In the genomic region with DNA sequence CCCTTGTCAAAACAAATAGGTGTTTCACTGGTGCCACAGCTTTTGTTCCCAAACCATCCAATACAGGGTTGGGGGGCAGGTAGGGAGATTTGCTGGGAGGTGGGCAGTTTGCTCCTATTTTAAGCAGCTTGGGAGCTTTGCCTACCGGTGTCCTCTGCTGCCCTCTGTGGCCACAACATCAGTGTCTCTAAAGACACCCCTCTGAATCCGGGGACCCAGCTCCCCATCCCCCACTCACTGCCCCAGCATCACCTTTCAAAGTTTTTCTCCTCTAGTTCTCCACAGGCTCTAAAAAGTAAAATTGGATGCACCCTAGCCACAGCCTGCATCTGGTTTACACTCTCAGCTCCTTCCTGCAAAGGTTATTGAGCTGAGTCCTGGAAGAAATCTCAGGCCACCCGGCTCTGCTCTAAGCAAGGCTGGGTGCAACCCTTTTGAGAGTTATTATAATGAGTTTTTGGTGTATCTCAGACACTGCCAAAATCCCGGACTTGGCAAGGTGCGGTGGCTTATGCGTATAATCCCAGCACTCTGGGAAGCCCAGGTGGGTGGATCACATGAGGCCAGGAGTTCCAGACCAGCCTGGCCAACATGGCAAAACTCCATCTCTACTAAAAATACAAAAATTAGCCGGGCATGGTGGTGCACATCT, we compare ENCODE assay signal across 9 cellular contexts. TPM values are rescaled to one million over a fixed set of nuclear protein-coding genes. Genes with fewer than 3 reads are reported as not detected.
DNase-seq lines count a peak whose midpoint lies in the region; ATAC-seq, FAIRE-seq and TF ChIP-seq lines count a peak whose summit lies in the region.
"Had no signal": no experiment of that assay in that cellular context is flagged by ENCODE, and none has a peak within 500 bp of the region (broad histone marks: within the 10 kb centered on the region; RNA-seq: fewer than 3 reads in every experiment).

No MANE protein-coding gene starts in this region.

- no peak overlapping the region for H3K18ac ChIP-seq in trophoblast cell (ENCODE audit: low read length)

- H3K4me3 ChIP-seq in SK-N-SH (ENCODE audit: low read depth in 2 of 2, low read length in 1 of 2) (no peak overlapping the region), bronchial epithelial cell (ENCODE audit: low read depth, low read length) (no peak overlapping the region), trophoblast cell (ENCODE audit: low read depth, low read length) (no peak overlapping the region)

- TF ChIP-seq EP300 in SK-N-SH (IDR thresholded peaks at IDR 0.05; ENCODE audit: borderline replicate concordance in 1 of 2, low read depth in 1 of 2, low read length in 1 of 2) = no peak

- H3K23ac ChIP-seq in trophoblast cell (ENCODE audit: low read length) = no peak overlapping the region

- H3K14ac ChIP-seq in trophoblast cell (ENCODE audit: low read length) = no peak overlapping the region

- no peak overlapping the region for H3K4me2 ChIP-seq in SK-N-SH
- H3K4me2 ChIP-seq in trophoblast cell (ENCODE audit: low read length) = no peak overlapping the region

- no peak overlapping the region for H2BK120ac ChIP-seq in trophoblast cell (ENCODE audit: insufficient read depth, low read length, poor library complexity)

- H3K27me3 ChIP-seq in SK-N-SH (ENCODE audit: insufficient read depth) (no peaks in the 10 kb centered on the region), bronchial epithelial cell (ENCODE audit: control insufficient read depth, insufficient read depth, low read length) (no peaks in the 10 kb centered on the region), trophoblast cell (ENCODE audit: insufficient read depth, low read length) (no peaks in the 10 kb centered on the region)

- no peak overlapping the region for H3K4ac ChIP-seq in trophoblast cell (ENCODE audit: low read depth, low read length)

- H3K9ac ChIP-seq in SK-N-SH (no peak overlapping the region), trophoblast cell (ENCODE audit: low read length) (no peak overlapping the region)

- TF ChIP-seq CTCF in SK-N-SH (IDR thresholded peaks at IDR 0.05) (peak; percentile 55), bronchial epithelial cell (IDR thresholded peaks at IDR 0.05; ENCODE audit: insufficient read depth, low read length, severe bottlenecking) (peak; percentile 60)

- H2BK12ac ChIP-seq in trophoblast cell (ENCODE audit: low read length) = peak overlapping the region; percentile 71

- H2BK5ac ChIP-seq in trophoblast cell (ENCODE audit: low read depth, low read length, poor library complexity) = no peak overlapping the region

- peak; percentile 82 for TF ChIP-seq RAD21 in SK-N-SH (IDR thresholded peaks at IDR 0.05; ENCODE audit: low read length)

- CTCF ChIA-PET in SK-N-SH (lab: Yijun Ruan, JAX) = interaction anchor here (0.5 to 2.9 kb wide), 67 partner anchors 11 to 339 kb away, joined by 3 to 45 read pairs (median 4); no protein-coding TSS in a partner anchor

- H3K9me3 ChIP-seq in SK-N-SH = no peaks in the 10 kb centered on the region
- no peaks in the 10 kb centered on the region for H3K9me3 ChIP-seq in trophoblast cell (ENCODE audit: insufficient read depth, low read depth, low read length)

- H4K91ac ChIP-seq in trophoblast cell (ENCODE audit: low read depth, low read length) = peak overlapping the region; percentile 57

- 64% methylated on average over 7 of the region's 7 CpGs for WGBS in SK-N-SH (ENCODE audit: low lambda C conversion rate)
- no CpG with 5 or more reads among the region's 7 CpGs for WGBS in trophoblast cell (ENCODE audit: extremely low coverage, insufficient coverage, insufficient read length)

- no peaks in the 10 kb centered on the region for H3F3A ChIP-seq in SK-N-SH (replicated peaks; ENCODE audit: insufficient read depth)

- H4K20me1 ChIP-seq in SK-N-SH (ENCODE audit: insufficient read depth) = peaks cover 16% of the 10 kb centered on the region

- no peak overlapping the region for H2AK5ac ChIP-seq in trophoblast cell (ENCODE audit: low read length)

- H4K12ac ChIP-seq in trophoblast cell (ENCODE audit: low read depth, low read length) = no peak overlapping the region

- H3K36me3 ChIP-seq in SK-N-SH (replicated peaks in 1 of 2; ENCODE audit: control insufficient read depth in 1 of 2, insufficient read depth in 2 of 2, low read length in 1 of 2) (no peaks in the 10 kb centered on the region), bronchial epithelial cell (ENCODE audit: control insufficient read depth, insufficient read depth, low read length) (no peaks in the 10 kb centered on the region), trophoblast cell (ENCODE audit: control insufficient read depth in 1 of 2, insufficient read depth in 2 of 2, low read length in 2 of 2) (peaks cover 10 to 13% of the 10 kb centered on the region in 2 experiments)

- POLR2A ChIA-PET in SK-N-SH (lab: Yijun Ruan, JAX) = interaction anchor here (1.6 to 1.9 kb wide), 2 partner anchors 46 to 231 kb away, joined by 5 to 6 read pairs; no protein-coding TSS in a partner anchor

- ATAC-seq in SK-N-SH treated with all-trans-retinoic acid at 6 μM for 48 hours (no peak), HG03045 (IDR thresholded peaks at IDR 0.05; ENCODE audit: unreplicated experiment) (no peak), HG02610 (IDR thresholded peaks at IDR 0.05; ENCODE audit: unreplicated experiment) (no peak)

- no peak for FAIRE-seq in bronchial epithelial cell (lab: Jason Lieb, UNC)

- DNase-seq in SK-N-SH (peak; percentile 77), NCI-H1694 (lab: John Stamatoyannopoulos, UW) (peak; percentile 11), bronchial epithelial cell (ENCODE audit: low read depth) (no peak), trophoblast cell (peak in 1 of 2 donors; percentile 16), superior temporal gyrus (ENCODE audit: extremely low spot score) (no peak)
- DNase-seq: occipital lobe had no signal

- peaks cover 20% of the 10 kb centered on the region for H3K79me2 ChIP-seq in SK-N-SH (ENCODE audit: insufficient read depth)
- H3K79me2 ChIP-seq in trophoblast cell (ENCODE audit: control insufficient read depth, insufficient read depth, low read length, poor library complexity) = peaks cover 32% of the 10 kb centered on the region

- H3K27ac ChIP-seq in SK-N-SH (ENCODE audit: low read depth in 2 of 2, low read length in 1 of 2) (no peak overlapping the region), trophoblast cell (ENCODE audit: low read depth, low read length) (peak overlapping the region; percentile 5)

- H3K4me1 ChIP-seq in SK-N-SH (ENCODE audit: control insufficient read depth in 1 of 2, insufficient read depth in 2 of 2, low read depth in 1 of 2, low read length in 1 of 2) (peaks cover 0 to 8% of the 10 kb centered on the region in 2 experiments; a peak in 1 of 4 replicates), trophoblast cell (ENCODE audit: control insufficient read depth in 1 of 2, insufficient read depth in 2 of 2, low read length in 2 of 2) (peaks cover 12 to 25% of the 10 kb centered on the region in 2 experiments)

- H4K8ac ChIP-seq in trophoblast cell (ENCODE audit: low read depth, low read length) = no peak overlapping the region

- H2AFZ ChIP-seq in SK-N-SH (ENCODE audit: low read depth) = no peak overlapping the region
- no peak overlapping the region for H2AFZ ChIP-seq in trophoblast cell (ENCODE audit: insufficient read depth, low read length, poor library complexity)

- H3K9me2 ChIP-seq in SK-N-SH = no peaks in the 10 kb centered on the region

- H3K79me1 ChIP-seq in trophoblast cell (ENCODE audit: low read length) = peaks cover 49% of the 10 kb centered on the region

TF ChIP-seq in SK-N-SH, 30 proteins besides CTCF, POLR2A, EP300 and RAD21 (continues in another document):
- no peak for TF ChIP-seq SIN3A (IDR thresholded peaks at IDR 0.05; ENCODE audit: borderline replicate concordance, low read depth, low read length)
- no peak for TF ChIP-seq MEF2A (IDR thresholded peaks at IDR 0.05; ENCODE audit: borderline replicate concordance, low read depth)
- TF ChIP-seq USF2 (IDR thresholded peaks at IDR 0.05; ENCODE audit: borderline replicate concordance, low read depth, low read length) = no peak
- TF ChIP-seq FOXJ3 (CRISPR knock-in tag; IDR thresholded peaks at IDR 0.05) = no peak
- no peak for TF ChIP-seq POLR2AphosphoS5 (IDR thresholded peaks at IDR 0.05; ENCODE audit: low read depth, low read length)
- TF ChIP-seq CHD2 (IDR thresholded peaks at IDR 0.05; ENCODE audit: low read length, partially characterized antibody) = peak; percentile 67
- TF ChIP-seq MXI1 (IDR thresholded peaks at IDR 0.05; ENCODE audit: low read depth, low read length) = no peak
- no peak for TF ChIP-seq RFX5 (IDR thresholded peaks at IDR 0.05; ENCODE audit: low read length)

TF ChIP-seq in SK-N-SH treated with all-trans-retinoic acid at 6 μM for 48 hours, 23 proteins besides CTCF, POLR2A, EP300 and RAD21:
- TF ChIP-seq ESRRG (CRISPR knock-in tag; IDR thresholded peaks at IDR 0.05) (no peak), SNAI2 (CRISPR knock-in tag; IDR thresholded peaks at IDR 0.05) (no peak), PPARA (CRISPR knock-in tag; IDR thresholded peaks at IDR 0.05; ENCODE audit: borderline replicate concordance) (no peak), TCF4 (CRISPR knock-in tag; IDR thresholded peaks at IDR 0.05; ENCODE audit: borderline replicate concordance) (no peak)

RNA-seq across cellular contexts. Expression of gene EPAS1, which starts 2.9 kb away (rescaled TPM):
- polyA plus RNA-seq in SK-N-SH (2012; rRNA removed) = 69.2 and 92.2 TPM in 2 replicates
- polyA plus RNA-seq in SK-N-SH (2012; cell fraction: cytosol; rRNA removed) = 66.4 and 74.6 TPM in 2 replicates
- polyA plus RNA-seq in SK-N-SH (2012; cell fraction: nucleus; rRNA removed) = 83.4 and 100 TPM in 2 replicates
- 99.8 and 102 TPM in 2 replicates for total RNA-seq in bronchial epithelial cell
- polyA plus RNA-seq in trophoblast cell (2013) = 1,165 and 1,253 TPM in 2 replicates

Comparison
In these comparisons a context has a peak if more than half of its experiments do, and no peak if none do; other contexts are left out.
1. DNase-seq: peak in SK-N-SH (single experiment) and NCI-H1694 (single experiment); none in bronchial epithelial cell (single experiment) and superior temporal gyrus (single experiment).